In the genomic region with DNA sequence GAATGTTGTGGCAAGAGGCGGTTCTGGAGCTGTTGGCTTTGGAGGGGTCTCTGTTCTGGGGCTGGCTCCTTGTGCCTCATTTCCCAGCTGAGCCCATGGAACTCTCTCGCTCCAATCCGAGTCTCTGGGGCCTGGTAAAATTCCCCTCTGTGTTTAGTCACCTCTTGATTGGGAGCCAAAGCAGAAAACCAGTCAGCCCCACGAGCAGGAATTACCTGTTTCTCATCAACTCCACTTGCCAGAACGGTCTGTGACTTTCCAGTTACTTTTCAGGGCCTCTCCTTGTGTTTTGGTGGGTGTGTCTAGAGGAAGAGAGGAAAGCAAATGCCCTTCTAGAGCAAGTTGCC, we compare ENCODE assay signal across 1 cellular context.
TF ChIP-seq lines count a peak whose summit lies in the region.

No MANE protein-coding gene starts in this region.

TF ChIP-seq in GM12878, 131 proteins besides CTCF, POLR2A, EP300 and RAD21 (continued from another document):
- TF ChIP-seq ZNF622 (IDR thresholded peaks at IDR 0.05), result no peak
